In genomic region chr14:38593477-38593876, GRCh38 we compare ENCODE assay signal across 27 cellular contexts.
"Had no signal": no experiment of that assay in that cellular context is flagged by ENCODE, and none has a peak within 500 bp of the region (broad histone marks: within the 10 kb centered on the region; RNA-seq: fewer than 3 reads in every experiment).

No MANE protein-coding gene starts in this region.

- ATAC-seq: activated CD4-positive, alpha-beta T cell treated with anti-CD3 and anti-CD28 coated beads for 36 hours; activated T-helper 17 cell treated with anti-CD3 and anti-CD28 coated beads, Interleukin-2, amount 50 U/mL, for 72 hours; SK-N-SH treated with all-trans-retinoic acid at 6 μM for 48 hours; T-helper 17 cell had no signal

- H3K4me3 ChIP-seq: Peyer's patch, SJSA1 had no signal

- H3K9me3 ChIP-seq: Peyer's patch, SJSA1 had no signal

- H3K4me1 ChIP-seq: Peyer's patch, SJSA1 had no signal

- H3K36me3 ChIP-seq: Peyer's patch, SJSA1, WERI-Rb-1 had no signal

- DNase-seq: activated CD4-positive, alpha-beta memory T cell treated with anti-CD3 and anti-CD28 coated beads, Interleukin-2, amount 10 ng/mL, durations not matched to agents 7 days and 5 days; activated CD4-positive, alpha-beta T cell treated with anti-CD3 and anti-CD28 coated beads for 36 hours; activated CD4-positive, alpha-beta T cell treated with anti-CD3 and anti-CD28 coated beads, Interleukin-2, amount 50 U/mL, for 1 hour; activated gamma-delta T cell; activated naive CD4-positive, alpha-beta T cell treated with anti-CD3 and anti-CD28 coated beads, Interleukin-2, amount 10 ng/mL, durations not matched to agents 7 days and 5 days; activated naive CD8-positive, alpha-beta T cell treated with anti-CD3 and anti-CD28 coated beads for 36 hours; activated T-cell treated with anti-CD3 and anti-CD28 coated beads for 4 hours; activated T-cell treated with anti-CD3 and anti-CD28 coated beads, Interleukin-2, amount 50 U/mL, for 48 hours; caudate nucleus; KG1; NCI-H1092; NCI-H1417; NCI-H1930; NCI-H2171; NCI-H2227 treated with DMSO at 0.1 percent for 48 hours; NCI-H524 treated with DMSO at 0.1 percent for 48 hours; NCI-H774; NK-92 treated with Interleukin-12 subunit alpha and Interleukin-12 subunit beta, amount 100 ng/mL, for 24 hours; Peyer's patch; SHP77; T-helper 17 cell; T-helper 9 cell had no signal

- H3K27me3 ChIP-seq: Peyer's patch, SJSA1 had no signal

- H3K27ac ChIP-seq: RWPE1, SJSA1, WERI-Rb-1 had no signal
